In the genomic region with DNA sequence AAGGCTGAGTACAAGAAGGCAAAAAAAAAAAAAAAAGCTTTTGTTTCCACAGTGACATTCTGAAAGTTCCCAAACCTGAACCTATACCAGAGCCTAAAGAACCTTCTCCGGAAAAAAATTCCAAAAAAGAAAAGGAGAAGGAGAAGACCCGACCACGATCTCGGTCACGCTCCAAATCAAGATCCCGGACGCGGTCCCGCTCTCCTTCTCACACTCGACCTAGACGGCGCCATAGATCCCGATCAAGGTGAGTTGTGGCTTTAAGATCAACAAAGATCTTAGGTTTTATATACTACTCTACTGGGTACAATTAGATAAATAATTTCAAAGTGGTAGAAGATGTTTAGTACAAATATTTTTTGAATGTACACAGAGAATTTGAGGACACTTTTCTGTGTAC, we compare ENCODE assay signal across 33 cellular contexts.
"Had no signal": no experiment of that assay in that cellular context is flagged by ENCODE, and none has a peak within 500 bp of the region (broad histone marks: within the 10 kb centered on the region; RNA-seq: fewer than 3 reads in every experiment).

No MANE protein-coding gene starts in this region.

- H3K27ac Mint-ChIP-seq: mesothelial cell of epicardium; naive B cell; natural killer cell; nephron progenitor cell; neural progenitor cell; stimulated activated effector memory CD8-positive, alpha-beta T cell treated with anti-CD3 and anti-CD28 coated beads, Interleukin-12 subunit alpha, Interleukin-12 subunit beta, amount 100 ng/mL, for 72 hours; stimulated activated naive CD8-positive, alpha-beta T cell treated with anti-CD3 and anti-CD28 coated beads, Interleukin-15, Interleukin-2, amounts not matched to agents 100 ng/mL and 50 ng/mL, for 24 hours had no signal

- H3K9me3 Mint-ChIP-seq: mesothelial cell of epicardium; naive B cell; natural killer cell; nephron progenitor cell; neural progenitor cell; stimulated activated effector memory CD8-positive, alpha-beta T cell treated with anti-CD3 and anti-CD28 coated beads, Interleukin-12 subunit alpha, Interleukin-12 subunit beta, amount 100 ng/mL, for 72 hours; stimulated activated naive CD8-positive, alpha-beta T cell treated with anti-CD3 and anti-CD28 coated beads, Interleukin-15, Interleukin-2, amounts not matched to agents 100 ng/mL and 50 ng/mL, for 24 hours had no signal

- H3K36me3 ChIP-seq: ovary had no signal

- H3K9ac ChIP-seq: neural progenitor cell had no signal

- H3K27me3 Mint-ChIP-seq: naive B cell; stimulated activated naive CD8-positive, alpha-beta T cell treated with anti-CD3 and anti-CD28 coated beads, Interleukin-15, Interleukin-2, amounts not matched to agents 100 ng/mL and 50 ng/mL, for 24 hours had no signal

- H3K4me3 Mint-ChIP-seq: mesothelial cell of epicardium; naive B cell; natural killer cell; nephron progenitor cell; neural progenitor cell; stimulated activated effector memory CD8-positive, alpha-beta T cell treated with anti-CD3 and anti-CD28 coated beads, Interleukin-12 subunit alpha, Interleukin-12 subunit beta, amount 100 ng/mL, for 72 hours; stimulated activated naive CD8-positive, alpha-beta T cell treated with anti-CD3 and anti-CD28 coated beads, Interleukin-15, Interleukin-2, amounts not matched to agents 100 ng/mL and 50 ng/mL, for 24 hours had no signal

- ATAC-seq: left colon; left lung; lower lobe of right lung; natural killer cell; right cardiac atrium; sciatic nerve; stimulated activated effector memory CD8-positive, alpha-beta T cell treated with anti-CD3 and anti-CD28 coated beads, Interleukin-12 subunit alpha, Interleukin-12 subunit beta, amount 100 ng/mL, for 72 hours; upper lobe of right lung had no signal

- H2AFZ ChIP-seq: neural progenitor cell had no signal

- H3K4me1 Mint-ChIP-seq: nephron progenitor cell, neural progenitor cell had no signal

- FAIRE-seq: keratinocyte, urothelium cell line had no signal

- H3K4me1 ChIP-seq: left lung, lower lobe of right lung, neural progenitor cell, suprapubic skin, upper lobe of right lung had no signal

- H3K4me2 ChIP-seq: neural progenitor cell had no signal

- H3K27me3 ChIP-seq: left lung, neural progenitor cell, neutrophil, ovary, suprapubic skin, tibial artery, upper lobe of right lung had no signal

- H3K9me3 ChIP-seq: left lung, lower lobe of right lung, neutrophil, ovary, prostate gland, suprapubic skin, thoracic aorta, tibial artery, upper lobe of right lung had no signal

- H3K27ac ChIP-seq: left lung, lower lobe of right lung, neural progenitor cell, neutrophil, ovary, prostate gland, skin epidermis, suprapubic skin, thoracic aorta, tibial artery, upper lobe of right lung had no signal

- DNase-seq: hippocampal formation; left colon; left lung; lower lobe of right lung; mammary epithelial cell; mesenchymal stem cell; naive B cell; natural killer cell; nephron progenitor cell; occipital lobe; ovary; retina; right cardiac atrium; stimulated activated CD4-positive, alpha-beta T cell treated with anti-CD3 and anti-CD28 coated beads, Interleukin-12 subunit alpha, Interleukin-12 subunit beta, amount 100 ng/mL, for 4 hours; stimulated activated CD4-positive, alpha-beta T cell treated with anti-CD3 and anti-CD28 coated beads, Interleukin-15, amount 100 ng/mL, for 24 hours; stimulated activated CD4-positive, alpha-beta T cell treated with anti-CD3 and anti-CD28 coated beads, Interleukin-2, amount 100 ng/mL, for 24 hours; stimulated activated CD4-positive, alpha-beta T cell treated with anti-CD3 and anti-CD28 coated beads, Interleukin-4, amount 100 ng/mL, for 1 hour; stimulated activated naive CD4-positive, alpha-beta T cell; tibial artery; trophoblast cell; upper lobe of right lung had no signal

- H3K4me3 ChIP-seq: left lung, lower lobe of right lung, neural progenitor cell, ovary, prostate gland, skin epidermis, suprapubic skin, thoracic aorta, tibial artery, upper lobe of right lung had no signal
